ENCODE assay signal across 34 cellular contexts in the genomic region with DNA sequence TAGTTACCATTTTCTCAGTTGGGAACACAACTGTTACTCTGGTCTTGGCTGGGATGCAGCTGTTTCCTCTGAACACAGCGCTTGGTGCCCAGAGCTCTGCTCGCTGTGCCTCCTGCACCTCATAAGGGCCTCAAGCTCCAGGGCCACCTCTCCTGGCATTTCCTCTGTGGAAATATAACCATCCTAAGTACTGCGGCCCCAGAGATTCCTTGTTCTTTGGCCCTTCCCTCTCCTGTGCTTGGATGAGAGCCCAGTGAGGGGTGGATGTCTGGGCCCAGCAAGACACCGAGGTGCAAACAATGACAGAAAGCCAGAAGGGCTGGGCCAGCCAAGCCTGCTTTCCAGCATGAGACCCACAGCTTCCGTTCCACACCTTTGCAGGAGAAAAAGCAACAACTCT.
DNase-seq lines count a peak whose midpoint lies in the region; ATAC-seq, FAIRE-seq and TF ChIP-seq lines count a peak whose summit lies in the region.
"Had no signal": no experiment of that assay in that cellular context is flagged by ENCODE, and none has a peak within 500 bp of the region (broad histone marks: within the 10 kb centered on the region; RNA-seq: fewer than 3 reads in every experiment).

No MANE protein-coding gene starts in this region.

- no peaks in the 10 kb centered on the region for H3K36me3 ChIP-seq in spleen
- H3K36me3 ChIP-seq: esophagus squamous epithelium, tibial artery had no signal

- H3K27me3 ChIP-seq in spleen (replicated peaks in 1 of 7): peaks cover 0 to 37% (median 0%) of the 10 kb centered on the region in 7 donors
- H3K27me3 ChIP-seq: hepatocyte had no signal

- no peak for FAIRE-seq in H54 (lab: Jason Lieb, UNC)
- FAIRE-seq: bronchial epithelial cell, frontal cortex, GM18507, HTR-8/SVneo, islet of Langerhans had no signal

- DNase-seq in NCI-H1694 treated with DMSO at 0.1 percent for 48 hours (lab: John Stamatoyannopoulos, UW): peak; percentile 23
- DNase-seq in NCI-H1694 (lab: John Stamatoyannopoulos, UW): no peak
- peak; percentile 59 for DNase-seq in NCI-H2029 (lab: John Stamatoyannopoulos, UW)
- peak; percentile 51 for DNase-seq in cerebellum (ENCODE audit: low spot score)
- peak; percentile 22 for DNase-seq in spleen
- DNase-seq in stimulated activated CD8-positive, alpha-beta memory T cell treated with anti-CD3 and anti-CD28 coated beads, Interleukin-4, amount 100 ng/mL, for 48 hours: no peak
- DNase-seq in H54 (ENCODE audit: insufficient read length, low spot score): no peak
- DNase-seq: activated CD4-positive, alpha-beta T cell treated with anti-CD3 and anti-CD28 coated beads for 36 hours; activated CD8-positive, alpha-beta memory T cell treated with anti-CD3 and anti-CD28 coated beads, Interleukin-2, amount 10 ng/mL, durations not matched to agents 7 days and 5 days; activated naive CD4-positive, alpha-beta T cell treated with anti-CD3 and anti-CD28 coated beads, Interleukin-2, amount 10 ng/mL, durations not matched to agents 7 days and 5 days; activated T-cell treated with anti-CD3 and anti-CD28 coated beads, Interleukin-2, amount 50 U/mL, for 72 hours; amniotic stem cell; CD8-positive, alpha-beta memory T cell; cortex of kidney; esophagus squamous epithelium; NCI-H187; NCI-H2227 treated with DMSO at 0.1 percent for 48 hours; NK-92 treated with Interleukin-12 subunit alpha and Interleukin-12 subunit beta, amount 100 ng/mL, for 24 hours; retina; stimulated activated naive CD8-positive, alpha-beta T cell treated with anti-CD3 and anti-CD28 coated beads, Interleukin-15, Interleukin-2, amounts not matched to agents 100 U/mL and 50 U/mL, for 24 hours; T-helper 17 cell had no signal

- H3K4me1 ChIP-seq in spleen: peaks cover 0 to 6% (median 0%) of the 10 kb centered on the region in 6 donors

- H3K4me3 ChIP-seq in spleen: no peak overlapping the region
- H3K4me3 ChIP-seq: esophagus squamous epithelium, GM23338, hepatocyte, tibial artery had no signal

- H3K27ac ChIP-seq in spleen: no peak overlapping the region
- H3K27ac ChIP-seq: 22Rv1, esophagus squamous epithelium, hepatocyte, KMS-11, tibial artery had no signal

- TF ChIP-seq POLR2A in spleen (IDR thresholded peaks at IDR 0.05): no peak
- no peak for TF ChIP-seq POLR2A in H54 (IDR thresholded peaks at IDR 0.05; ENCODE audit: low read depth, low read length)

- no peak for TF ChIP-seq CTCF in spleen (IDR thresholded peaks at IDR 0.05 in 8 of 11, conservative IDR thresholded peaks at IDR 0.05 in 3 of 11)

- 19 to 29% (median 25%) methylated on average over 5 of the region's 5 CpGs for WGBS in spleen, 5 donors

- no peak for ATAC-seq in GM19467 (IDR thresholded peaks at IDR 0.05; ENCODE audit: unreplicated experiment)
- ATAC-seq: activated CD4-positive, alpha-beta T cell treated with anti-CD3 and anti-CD28 coated beads for 36 hours; activated CD8-positive, alpha-beta memory T cell treated with anti-CD3 and anti-CD28 coated beads, Interleukin-2, amount 10 ng/mL, durations not matched to agents 7 days and 5 days; activated T-cell treated with anti-CD3 and anti-CD28 coated beads, Interleukin-2, amount 50 U/mL, for 72 hours; GM23338; natural killer cell treated with Interleukin-12 subunit alpha and Interleukin-12 subunit beta and Interleukin-15 and Interleukin-18, amount 100 ng/mL, for 72 hours; Panc1; stimulated activated naive CD8-positive, alpha-beta T cell treated with anti-CD3 and anti-CD28 coated beads, Interleukin-15, Interleukin-2, amounts not matched to agents 100 U/mL and 50 U/mL, for 24 hours; T-helper 17 cell had no signal

- intact Hi-C loops in spleen (cut with DNase I; ENCODE audit: low total_unique reads): no loop called here

- H3K9me3 ChIP-seq in spleen: peaks cover 0 to 21% (median 13%) of the 10 kb centered on the region in 8 donors
- H3K9me3 ChIP-seq: esophagus squamous epithelium, tibial artery had no signal

Comparison
In these comparisons a context has a peak if more than half of its experiments do, and no peak if none do; other contexts are left out.
1. DNase-seq: peak in NCI-H1694 treated with DMSO at 0.1 percent for 48 hours (single experiment), NCI-H2029 (single experiment), cerebellum (single experiment) and spleen (single experiment); none in NCI-H1694 (single experiment), stimulated activated CD8-positive, alpha-beta memory T cell treated with anti-CD3 and anti-CD28 coated beads, Interleukin-4, amount 100 ng/mL, for 48 hours (single experiment) and H54 (single experiment).